Comparison of ENCODE assay signal across 20 cellular contexts in the genomic region with DNA sequence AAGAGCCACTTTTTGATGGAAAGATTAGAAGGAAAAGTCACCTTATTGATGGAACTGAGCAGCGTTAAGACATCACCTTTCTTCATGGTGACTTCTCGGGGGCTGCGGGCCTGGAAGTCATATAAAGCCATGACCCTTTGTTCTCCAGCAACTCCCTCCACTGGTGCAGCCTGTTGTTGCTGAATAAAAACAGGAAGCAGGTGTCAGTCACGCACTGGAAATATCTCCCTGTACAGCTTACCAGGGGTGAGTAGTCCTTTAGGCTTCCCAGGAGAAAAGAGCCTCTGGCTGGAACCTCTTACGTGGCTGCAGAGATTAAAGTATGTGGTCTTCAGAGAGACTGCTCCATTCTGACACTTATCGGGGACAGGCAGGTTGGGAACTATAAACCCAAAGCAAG. TPM values are rescaled to one million over a fixed set of nuclear protein-coding genes. Genes with fewer than 3 reads are reported as not detected.
DNase-seq lines count a peak whose midpoint lies in the region; ATAC-seq, FAIRE-seq and TF ChIP-seq lines count a peak whose summit lies in the region.
"Had no signal": no experiment of that assay in that cellular context is flagged by ENCODE, and none has a peak within 500 bp of the region (broad histone marks: within the 10 kb centered on the region; RNA-seq: fewer than 3 reads in every experiment).

No MANE protein-coding gene starts in this region.

- H3K9me3 ChIP-seq in endothelial cell of umbilical vein (replicated peaks; ENCODE audit: control insufficient read depth, insufficient read depth, low read length), result no peaks in the 10 kb centered on the region
- H3K9me3 ChIP-seq in colonic mucosa, result no peaks in the 10 kb centered on the region
- H3K9me3 ChIP-seq: esophagus squamous epithelium, heart right ventricle, testis had no signal

- DNase-seq in CD1c-positive myeloid dendritic cell (ENCODE audit: extremely low spot score) (peak; percentile 56), OCI-M1 (lab: John Stamatoyannopoulos, UW) (peak; percentile 24), endothelial cell of umbilical vein (ENCODE audit: low read depth, low spot score) (peak; percentile 70), GM13977 (ENCODE audit: low spot score) (no peak), NCI-H1417 treated with DMSO at 0.1 percent for 48 hours (lab: John Stamatoyannopoulos, UW) (no peak), colonic mucosa (no peak)
- DNase-seq in Jurkat, Clone E6-1 (ENCODE audit: low read depth, low spot score), result peak; percentile 63
- DNase-seq: activated CD8-positive, alpha-beta T cell treated with anti-CD3 and anti-CD28 coated beads for 36 hours; amniotic stem cell; esophagus squamous epithelium; heart right ventricle; NCI-H1092; NCI-H446 treated with DMSO at 0.1 percent for 48 hours; testis had no signal

- in situ Hi-C loops in GM13977 (cut with MboI; ENCODE audit: low pct_unique_long_range_greater_than_20kb, low sequenced_read_pairs, unreplicated experiment), result no loop called here

- intact Hi-C loops in endothelial cell of umbilical vein (cut with micrococcal nuclease), result no loop called here
- intact Hi-C loops in colonic mucosa (cut with DNase I), result no loop called here

- H3K79me2 ChIP-seq in endothelial cell of umbilical vein (ENCODE audit: control insufficient read depth, insufficient read depth, low read length), result no peaks in the 10 kb centered on the region

- CTCF ChIA-PET in endothelial cell of umbilical vein (lab: Charles Lee), result no interaction called here

- POLR2A ChIA-PET in endothelial cell of umbilical vein (lab: Charles Lee), result no interaction called here

- TF ChIP-seq CTCF in endothelial cell of umbilical vein (IDR thresholded peaks at IDR 0.05; ENCODE audit: extremely low read depth in 1 of 2, insufficient read depth in 1 of 2, low read depth in 1 of 2, low read length in 2 of 2) (no peak), GM13977 (IDR thresholded peaks at IDR 0.05; ENCODE audit: extremely low read depth, insufficient read depth, missing control alignments) (no peak), colonic mucosa (IDR thresholded peaks at IDR 0.05) (no peak)

- H3K27ac ChIP-seq in endothelial cell of umbilical vein (ENCODE audit: insufficient read depth, low read depth, low read length) (no peak overlapping the region), colonic mucosa (no peak overlapping the region)
- H3K27ac ChIP-seq: esophagus squamous epithelium, testis had no signal

- no peaks in the 10 kb centered on the region for H3K36me3 ChIP-seq in endothelial cell of umbilical vein (ENCODE audit: control insufficient read depth in 2 of 2, extremely low read depth in 1 of 2, insufficient read depth in 2 of 2, low read length in 2 of 2)
- H3K36me3 ChIP-seq in colonic mucosa, result no peaks in the 10 kb centered on the region
- H3K36me3 ChIP-seq: esophagus squamous epithelium, heart right ventricle had no signal

- no peak for ATAC-seq in GM21390 (IDR thresholded peaks at IDR 0.05; ENCODE audit: unreplicated experiment)
- ATAC-seq: activated CD8-positive, alpha-beta T cell treated with anti-CD3 and anti-CD28 coated beads for 36 hours had no signal

- FAIRE-seq in endothelial cell of umbilical vein (lab: Jason Lieb, UNC), result peak; percentile 48
- FAIRE-seq: GM12892, HTR-8/SVneo had no signal

- no peaks in the 10 kb centered on the region for H3K9me1 ChIP-seq in endothelial cell of umbilical vein (replicated peaks; ENCODE audit: control insufficient read depth, extremely low read depth, insufficient read depth, low read length)

- H3K9ac ChIP-seq in endothelial cell of umbilical vein (replicated peaks; ENCODE audit: extremely low read depth, insufficient read depth, low read length) (no peak overlapping the region), colonic mucosa (ENCODE audit: low read depth in 2 of 2, low read length in 2 of 2) (no peak overlapping the region)

- no peak overlapping the region for H3K4me3 ChIP-seq in Jurkat, Clone E6-1 (ENCODE audit: low read length)
- H3K4me3 ChIP-seq in endothelial cell of umbilical vein (replicated peaks in 1 of 3; ENCODE audit: insufficient read depth in 1 of 3, low read depth in 1 of 3, low read length in 3 of 3), result no peak overlapping the region
- H3K4me3 ChIP-seq in colonic mucosa, result no peak overlapping the region
- H3K4me3 ChIP-seq: esophagus squamous epithelium, heart right ventricle, testis had no signal

- no peaks in the 10 kb centered on the region for H4K20me1 ChIP-seq in endothelial cell of umbilical vein (replicated peaks; ENCODE audit: control insufficient read depth, extremely low read depth, insufficient read depth, low read length)

- no TSS peak for BruUV-seq in endothelial cell of umbilical vein (replicated peaks; lab: Mats Ljungman, UMichigan)

- H2AFZ ChIP-seq in endothelial cell of umbilical vein (ENCODE audit: low read depth, low read length), result no peak overlapping the region

- dilution Hi-C loops in endothelial cell of umbilical vein (cut with MboI; ENCODE audit: extremely low pct_ligation_motif_present, low sequenced_read_pairs), result no loop called here

- no peak for TF ChIP-seq POLR2A in endothelial cell of umbilical vein (IDR thresholded peaks at IDR 0.05; ENCODE audit: low read depth, low read length)

- no peak overlapping the region for H3K4me2 ChIP-seq in endothelial cell of umbilical vein (ENCODE audit: insufficient read depth, low read length)

- no peaks in the 10 kb centered on the region for H3K4me1 ChIP-seq in endothelial cell of umbilical vein (ENCODE audit: control insufficient read depth, extremely low read depth, insufficient read depth, low read length)
- no peaks in the 10 kb centered on the region for H3K4me1 ChIP-seq in colonic mucosa
- H3K4me1 ChIP-seq: esophagus squamous epithelium, testis had no signal

- H3K27me3 ChIP-seq in endothelial cell of umbilical vein (ENCODE audit: control insufficient read depth in 2 of 2, insufficient read depth in 2 of 2, low read length in 2 of 2) (peaks cover 0 to 2% of the 10 kb centered on the region in 2 experiments), colonic mucosa (no peaks in the 10 kb centered on the region)
- H3K27me3 ChIP-seq: esophagus squamous epithelium, testis had no signal

TF ChIP-seq in endothelial cell of umbilical vein, 7 proteins besides CTCF, POLR2A, EP300 and RAD21:
- TF ChIP-seq JUN (IDR thresholded peaks at IDR 0.05; ENCODE audit: borderline replicate concordance, insufficient read depth, insufficient read length, low read depth) (no peak), FOS (IDR thresholded peaks at IDR 0.05; ENCODE audit: borderline replicate concordance, insufficient read depth, low read length) (peak; percentile 39), GATA2 (IDR thresholded peaks at IDR 0.05; ENCODE audit: insufficient read depth, insufficient read length, low read depth, low read length) (peak; percentile 43)

RNA-seq across cellular contexts. Expression of gene SPTA1, which starts 31.9 kb away (rescaled TPM):
- polyA plus RNA-seq in Jurkat, Clone E6-1 (2012; ENCODE audit: insufficient read depth, insufficient read length), result not detected
- total RNA-seq in endothelial cell of umbilical vein, result 0.48 and 0.84 TPM in 2 replicates
- polyA plus RNA-seq in endothelial cell of umbilical vein, result 0.01 and 0.11 TPM in 2 replicates
- polyA plus RNA-seq in endothelial cell of umbilical vein (2011; cell fraction: cytosol; rRNA removed), result 0.04 and 0.10 TPM in 2 replicates
- polyA plus RNA-seq in endothelial cell of umbilical vein (2011; cell fraction: nucleus; rRNA removed), result 0.38 and 1.8 TPM in 2 replicates
- polyA plus RNA-seq in endothelial cell of umbilical vein (2012), result 0.31 and 0.39 TPM in 2 replicates
- polyA minus RNA-seq in endothelial cell of umbilical vein, result 0.80 and 2.7 TPM in 2 replicates
- not detected for polyA minus RNA-seq in endothelial cell of umbilical vein (2011; cell fraction: cytosol; rRNA and poly(A)+ RNA removed)
- 1.2 and 1.6 TPM in 2 replicates for polyA minus RNA-seq in endothelial cell of umbilical vein (2011; cell fraction: nucleus; rRNA and poly(A)+ RNA removed)
- total RNA-seq in colonic mucosa, result not detected
- total RNA-seq: myocyte, progenitor cell of endocrine pancreas had no signal

RNA-seq across cellular contexts. Expression of gene OR6K2, which starts 45.9 kb away (rescaled TPM):
- polyA plus RNA-seq in Jurkat, Clone E6-1 (2012; ENCODE audit: insufficient read depth, insufficient read length), result not detected
- not detected in 2 replicates for total RNA-seq in endothelial cell of umbilical vein
- polyA plus RNA-seq in endothelial cell of umbilical vein, result not detected in 2 replicates
- not detected in 2 replicates for polyA plus RNA-seq in endothelial cell of umbilical vein (2011; cell fraction: cytosol; rRNA removed)
- not detected in 2 replicates for polyA plus RNA-seq in endothelial cell of umbilical vein (2011; cell fraction: nucleus; rRNA removed)
- polyA plus RNA-seq in endothelial cell of umbilical vein (2012), result not detected in 2 replicates
- not detected in 2 replicates for polyA minus RNA-seq in endothelial cell of umbilical vein
- polyA minus RNA-seq in endothelial cell of umbilical vein (2011; cell fraction: cytosol; rRNA and poly(A)+ RNA removed), result not detected
- not detected in 2 replicates for polyA minus RNA-seq in endothelial cell of umbilical vein (2011; cell fraction: nucleus; rRNA and poly(A)+ RNA removed)
- total RNA-seq in colonic mucosa, result not detected
- total RNA-seq: activated CD8-positive, alpha-beta T cell treated with anti-CD3 and anti-CD28 coated beads for 36 hours; activated T-helper 2 cell treated with anti-CD3 and anti-CD28 coated beads, Interferon-gamma antibody, Interleukin-2, Interleukin-4, amounts not matched to agents 10 μg/mL and 5 μg/mL and 100 μg/mL, durations not matched to agents 14 hours and 24 hours and 36 hours; esophagus squamous epithelium; heart right ventricle; myocyte; progenitor cell of endocrine pancreas; testis had no signal
- polyA plus RNA-seq: heart right ventricle had no signal

RNA-seq across cellular contexts. Expression of gene OR10Z1, which starts 49.5 kb away (rescaled TPM):
- not detected for polyA plus RNA-seq in Jurkat, Clone E6-1 (2012; ENCODE audit: insufficient read depth, insufficient read length)
- not detected in 2 replicates for total RNA-seq in endothelial cell of umbilical vein
- not detected in 2 replicates for polyA plus RNA-seq in endothelial cell of umbilical vein
- not detected in 2 replicates for polyA plus RNA-seq in endothelial cell of umbilical vein (2011; cell fraction: cytosol; rRNA removed)
- polyA plus RNA-seq in endothelial cell of umbilical vein (2011; cell fraction: nucleus; rRNA removed), result not detected in 2 replicates
- polyA plus RNA-seq in endothelial cell of umbilical vein (2012), result not detected in 2 replicates
- polyA minus RNA-seq in endothelial cell of umbilical vein, result not detected in 2 replicates
- not detected for polyA minus RNA-seq in endothelial cell of umbilical vein (2011; cell fraction: cytosol; rRNA and poly(A)+ RNA removed)
- polyA minus RNA-seq in endothelial cell of umbilical vein (2011; cell fraction: nucleus; rRNA and poly(A)+ RNA removed), result not detected in 2 replicates
- total RNA-seq in colonic mucosa, result not detected
- total RNA-seq: activated CD8-positive, alpha-beta T cell treated with anti-CD3 and anti-CD28 coated beads for 36 hours; activated T-helper 2 cell treated with anti-CD3 and anti-CD28 coated beads, Interferon-gamma antibody, Interleukin-2, Interleukin-4, amounts not matched to agents 10 μg/mL and 5 μg/mL and 100 μg/mL, durations not matched to agents 14 hours and 24 hours and 36 hours; esophagus squamous epithelium; heart right ventricle; myocyte; progenitor cell of endocrine pancreas; testis had no signal
- polyA plus RNA-seq: heart right ventricle had no signal

Comparison
In these comparisons a context has a peak if more than half of its experiments do, and no peak if none do; other contexts are left out.
1. DNase-seq: peak in CD1c-positive myeloid dendritic cell (single experiment), Jurkat, Clone E6-1 (single experiment), OCI-M1 (single experiment) and endothelial cell of umbilical vein (single experiment); none in GM13977 (single experiment), NCI-H1417 treated with DMSO at 0.1 percent for 48 hours (single experiment) and colonic mucosa (single experiment).